In the genomic region with DNA sequence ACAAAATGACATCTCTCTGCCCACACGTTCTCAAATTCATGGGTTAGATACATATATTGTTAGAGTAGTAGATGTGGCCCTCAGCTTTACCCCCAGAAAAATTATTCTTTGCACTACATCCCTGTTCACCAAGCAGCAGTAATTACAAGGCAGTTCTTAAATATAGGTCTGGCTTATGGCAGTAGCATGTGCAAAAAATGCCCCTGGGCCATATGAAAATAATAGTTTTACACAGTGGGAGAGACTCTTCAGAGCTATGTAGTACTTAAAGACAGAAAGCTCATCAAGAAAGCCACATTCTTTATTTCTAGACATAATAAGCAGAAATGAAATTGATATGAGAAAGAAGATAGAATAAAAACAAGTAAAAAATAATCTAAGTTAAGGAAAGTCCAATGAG, we compare ENCODE assay signal across 22 cellular contexts.
A peak's percentile ranks its signal among the peaks of the same experiment; 100 is the strongest.
DNase-seq lines count a peak whose midpoint lies in the region; ATAC-seq lines count a peak whose summit lies in the region.
"Had no signal": no experiment of that assay in that cellular context is flagged by ENCODE, and none has a peak within 500 bp of the region (broad histone marks: within the 10 kb centered on the region; RNA-seq: fewer than 3 reads in every experiment).

No MANE protein-coding gene starts in this region.

- no peak for ATAC-seq in HG02981 (IDR thresholded peaks at IDR 0.05; ENCODE audit: unreplicated experiment)
- ATAC-seq: A549, GM12878, GM23338, HCT116 had no signal

- DNase-seq in COR-L47 (lab: John Stamatoyannopoulos, UW) = peak; percentile 3
- peak in 2 of 3 experiments; percentile 79 to 95 for DNase-seq in NCI-H1417 (lab: John Stamatoyannopoulos, UW)
- DNase-seq in NCI-H2081 treated with DMSO at 0.1 percent for 48 hours (lab: John Stamatoyannopoulos, UW) = peak; percentile 93
- peak; percentile 96 for DNase-seq in NCI-H69 (lab: John Stamatoyannopoulos, UW)
- no peak for DNase-seq in NCI-H1105 treated with DMSO at 0.1 percent for 48 hours (lab: John Stamatoyannopoulos, UW)
- no peak for DNase-seq in stimulated activated CD4-positive, alpha-beta T cell treated with anti-CD3 and anti-CD28 coated beads, Interleukin-2, amount 100 ng/mL, for 48 hours
- DNase-seq in DMS153 treated with DMSO at 0.1 percent for 48 hours (lab: John Stamatoyannopoulos, UW; ENCODE audit: unreplicated experiment) = no peak
- DNase-seq: 8988T; ACHN; AML-193; BE2C; Calu3; CD4-positive, alpha-beta T cell; CD8-positive, alpha-beta memory T cell; DND-41; H9; HFFc6 had no signal

Comparison
In these comparisons a context has a peak if more than half of its experiments do, and no peak if none do; other contexts are left out.
1. DNase-seq: peak in COR-L47 (single experiment), NCI-H1417 (2 of 3), NCI-H2081 treated with DMSO at 0.1 percent for 48 hours (single experiment) and NCI-H69 (single experiment); none in NCI-H1105 treated with DMSO at 0.1 percent for 48 hours (single experiment), stimulated activated CD4-positive, alpha-beta T cell treated with anti-CD3 and anti-CD28 coated beads, Interleukin-2, amount 100 ng/mL, for 48 hours (0 of 2) and DMS153 treated with DMSO at 0.1 percent for 48 hours (single experiment).